In the genomic region with DNA sequence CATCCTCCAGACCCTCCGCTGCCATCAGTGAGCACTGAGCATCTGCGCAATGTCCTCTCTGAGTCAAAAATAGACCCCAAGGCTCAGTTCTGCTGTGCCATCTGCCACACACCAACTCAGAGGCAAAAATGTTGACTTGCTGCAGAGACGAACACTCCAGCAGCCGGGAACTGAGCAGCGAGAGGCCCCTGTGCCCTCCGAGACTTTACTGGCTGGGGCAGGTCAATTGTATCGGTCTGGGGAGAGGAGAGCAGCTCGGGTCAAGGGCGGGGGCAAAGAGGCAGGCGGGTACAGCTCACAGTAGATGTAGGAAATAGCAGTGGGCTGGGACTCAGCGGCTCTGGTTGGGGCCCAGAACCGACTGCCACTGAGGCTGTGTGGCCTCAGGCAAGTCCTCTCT, we compare ENCODE assay signal across 20 cellular contexts. TPM values are rescaled to one million over a fixed set of nuclear protein-coding genes. Genes with fewer than 3 reads are reported as not detected.
DNase-seq lines count a peak whose midpoint lies in the region; ATAC-seq, FAIRE-seq and TF ChIP-seq lines count a peak whose summit lies in the region.
"Had no signal": no experiment of that assay in that cellular context is flagged by ENCODE, and none has a peak within 500 bp of the region (broad histone marks: within the 10 kb centered on the region; RNA-seq: fewer than 3 reads in every experiment).

No MANE protein-coding gene starts in this region.

- peaks cover 3% of the 10 kb centered on the region for H3K27me3 Mint-ChIP-seq in brain
- H3K27me3 Mint-ChIP-seq in type B pancreatic cell = peaks cover 14% of the 10 kb centered on the region

- TF ChIP-seq CTCF in brain (conservative IDR thresholded peaks at IDR 0.05) (no peak), HepG2 (CRISPR knock-in tag; IDR thresholded peaks at IDR 0.05) (no peak), type B pancreatic cell (conservative IDR thresholded peaks at IDR 0.05) (no peak)

- H2AFZ ChIP-seq in HepG2 (ENCODE audit: low read length) = no peak overlapping the region

- no peak overlapping the region for H3K4me3 ChIP-seq in HepG2 (replicated peaks in 1 of 3; ENCODE audit: insufficient read depth in 1 of 3, low read depth in 2 of 3, low read length in 3 of 3)
- H3K4me3 ChIP-seq: HAP-1 had no signal

- no peak for FAIRE-seq in HepG2 (lab: Jason Lieb, UNC)
- FAIRE-seq in frontal cortex (lab: Jason Lieb, UNC) = no peak
- FAIRE-seq: GM19239 had no signal

- peaks cover 6% of the 10 kb centered on the region for H3K9me3 ChIP-seq in HepG2 (ENCODE audit: low read length)
- H3K9me3 ChIP-seq: HAP-1 had no signal

- no peak overlapping the region for H3K27ac ChIP-seq in HepG2 (ENCODE audit: extremely low read length, insufficient read depth, low read length)

- H3K9me3 Mint-ChIP-seq in brain (peaks cover 13 to 23% (median 20%) of the 10 kb centered on the region in 5 experiments), type B pancreatic cell (no peaks in the 10 kb centered on the region)

- H3K4me2 ChIP-seq in HepG2 (ENCODE audit: low read depth, low read length) = no peak overlapping the region

- BruUV-seq in HepG2 (replicated peaks; lab: Mats Ljungman, UMichigan) = no TSS peak

- H3K27ac Mint-ChIP-seq in brain = peak overlapping the region in 3 of 5 experiments; percentile 53 to 78 (median 62)
- H3K27ac Mint-ChIP-seq in type B pancreatic cell = no peak overlapping the region
- H3K27ac Mint-ChIP-seq: IgD-negative memory B cell had no signal

- H3K9ac ChIP-seq in HepG2 (ENCODE audit: insufficient read depth, low read depth, low read length) = no peak overlapping the region

- no peak for TF ChIP-seq RAD21 in HepG2 (CRISPR knock-in tag; IDR thresholded peaks at IDR 0.05)

- no peaks in the 10 kb centered on the region for H3K4me1 ChIP-seq in HepG2 (ENCODE audit: insufficient read depth, low read length)
- H3K4me1 ChIP-seq: HAP-1 had no signal

- TF ChIP-seq EP300 in HepG2 (IDR thresholded peaks at IDR 0.05; ENCODE audit: low read depth in 2 of 2, low read length in 2 of 2) (no peak), HepG2 (CRISPR knock-in tag; IDR thresholded peaks at IDR 0.05; ENCODE audit: borderline replicate concordance) (no peak)

- no peaks in the 10 kb centered on the region for H3K36me3 ChIP-seq in HepG2 (replicated peaks in 1 of 2; ENCODE audit: control insufficient read depth in 1 of 2, insufficient read depth in 2 of 2, low read length in 2 of 2)
- H3K36me3 ChIP-seq: HAP-1 had no signal

- in situ Hi-C loops in HepG2 (cut with HindIII; ENCODE audit: extremely low pct_ligation_motif_present, low pct_unique_long_range_greater_than_20kb) = no loop called here

- POLR2A ChIA-PET in HepG2 (lab: Yijun Ruan, JAX) = no interaction called here

- intact Hi-C loops in HepG2 (cut with micrococcal nuclease; ENCODE audit: unreplicated experiment) = no loop called here

- H3K79me2 ChIP-seq in HepG2 (ENCODE audit: insufficient read depth, low read length) = no peaks in the 10 kb centered on the region

- peaks cover 5% of the 10 kb centered on the region for H3K36me3 Mint-ChIP-seq in brain
- H3K36me3 Mint-ChIP-seq in type B pancreatic cell = no peaks in the 10 kb centered on the region
- H3K36me3 Mint-ChIP-seq: IgD-negative memory B cell had no signal

- 4% methylated on average over 7 of the region's 12 CpGs for WGBS in HepG2 (ENCODE audit: low lambda C conversion rate)

- no peak overlapping the region for H3K4me3 Mint-ChIP-seq in brain
- no peak overlapping the region for H3K4me3 Mint-ChIP-seq in type B pancreatic cell

- no peak for TF ChIP-seq POLR2A in HepG2 (IDR thresholded peaks at IDR 0.05; ENCODE audit: insufficient read depth in 1 of 2, low read depth in 2 of 2, low read length in 2 of 2)

- H3K4me1 Mint-ChIP-seq in brain = peaks cover 52% of the 10 kb centered on the region
- H3K4me1 Mint-ChIP-seq in type B pancreatic cell (ENCODE audit: unreplicated experiment) = no peaks in the 10 kb centered on the region

- no peaks in the 10 kb centered on the region for H4K20me1 ChIP-seq in HepG2 (ENCODE audit: insufficient read depth, low read length)

- peak; percentile 54 for DNase-seq in NCI-H1694 treated with DMSO at 0.1 percent for 48 hours (lab: John Stamatoyannopoulos, UW)
- DNase-seq in HepG2 (ENCODE audit: low spot score) = no peak
- DNase-seq in type B pancreatic cell (ENCODE audit: extremely low spot score, unreplicated experiment) = peak; percentile 45
- no peak for DNase-seq in frontal cortex (ENCODE audit: low spot score in 2 of 2)
- no peak for DNase-seq in stimulated activated naive CD8-positive, alpha-beta T cell treated with anti-CD3 and anti-CD28 coated beads, Interleukin-15, Interleukin-2, amounts not matched to agents 100 U/mL and 50 U/mL, for 24 hours
- DNase-seq: COR-L47, DMS153, Kasumi-1, MM.1S, NCI-H1092 treated with DMSO at 0.1 percent for 48 hours, NCI-H187, NCI-H748 treated with DMSO at 0.1 percent for 48 hours, OCI-M1, RPMI8226 had no signal

- CTCF ChIA-PET in HepG2 (lab: Yijun Ruan, JAX; ENCODE audit: low intra/inter-chr PET ratio, low total read pairs) = no interaction called here

- ATAC-seq in HepG2 (peak; percentile 54), GM21576 (IDR thresholded peaks at IDR 0.05; ENCODE audit: unreplicated experiment) (no peak)
- no peak for ATAC-seq in stimulated activated naive CD8-positive, alpha-beta T cell treated with anti-CD3 and anti-CD28 coated beads, Interleukin-15, Interleukin-2, amounts not matched to agents 100 U/mL and 50 U/mL, for 24 hours

- H3K27me3 ChIP-seq in HepG2 (ENCODE audit: control insufficient read depth in 1 of 2, insufficient read depth in 2 of 2, low read length in 2 of 2) = peaks cover 2 to 18% of the 10 kb centered on the region in 2 experiments; a peak in 3 of 5 replicates

TF ChIP-seq in HepG2, 621 proteins besides CTCF, POLR2A, EP300 and RAD21 (continues in another document):
- TF ChIP-seq ZBTB3 (CRISPR knock-in tag; IDR thresholded peaks at IDR 0.05; ENCODE audit: borderline replicate concordance, low read depth) (no peak), ZNF576 (CRISPR knock-in tag; IDR thresholded peaks at IDR 0.05) (no peak), RFX3 (CRISPR knock-in tag; IDR thresholded peaks at IDR 0.05) (no peak), TMF1 (CRISPR knock-in tag; IDR thresholded peaks at IDR 0.05; ENCODE audit: low read depth) (no peak), HMGXB4 (CRISPR knock-in tag; IDR thresholded peaks at IDR 0.05; ENCODE audit: borderline replicate concordance in 1 of 2, low read depth in 1 of 2) (no peak)
- TF ChIP-seq, protein P1, sequence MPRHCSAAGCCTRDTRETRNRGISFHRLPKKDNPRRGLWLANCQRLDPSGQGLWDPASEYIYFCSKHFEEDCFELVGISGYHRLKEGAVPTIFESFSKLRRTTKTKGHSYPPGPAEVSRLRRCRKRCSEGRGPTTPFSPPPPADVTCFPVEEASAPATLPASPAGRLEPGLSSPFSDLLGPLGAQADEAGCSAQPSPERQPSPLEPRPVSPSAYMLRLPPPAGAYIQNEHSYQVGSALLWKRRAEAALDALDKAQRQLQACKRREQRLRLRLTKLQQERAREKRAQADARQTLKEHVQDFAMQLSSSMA (CRISPR knock-in tag; IDR thresholded peaks at IDR 0.05) = no peak

RNA-seq across cellular contexts. Expression of gene ATP2B2, which starts 41.5 kb away (rescaled TPM):
- polyA plus RNA-seq in brain (ENCODE audit: insufficient read depth, low read depth, low replicate concordance) (13.9 TPM), HepG2 (2011; rRNA removed) (2.3 and 4.0 TPM in 2 replicates)
- total RNA-seq in HepG2 (2016; rRNA removed; fragmentation: Illumina TruSeq; extraction: Trizol) (1.1 and 1.5 TPM in 2 replicates), type B pancreatic cell (ENCODE audit: low replicate concordance) (0.31 and 0.76 TPM in 2 replicates), frontal cortex (62.8 TPM)
- 0.30 and 0.35 TPM in 2 replicates for total RNA-seq in HepG2 (2016; cell fraction: cytosol; rRNA removed; fragmentation: Illumina TruSeq; extraction: Trizol; ENCODE audit: low read depth)
- 0.62 and 1.7 TPM in 2 replicates for total RNA-seq in HepG2 (2016; cell fraction: insoluble cytoplasmic fraction; rRNA removed; fragmentation: Illumina TruSeq; extraction: Trizol)
- 1.3 and 1.6 TPM in 2 replicates for total RNA-seq in HepG2 (2016; cell fraction: membrane; rRNA removed; fragmentation: Illumina TruSeq; extraction: Trizol)
- 2.9 and 3.0 TPM in 2 replicates for total RNA-seq in HepG2 (2016; cell fraction: nucleus; rRNA removed; fragmentation: Illumina TruSeq; extraction: Trizol)
- 1.5 and 2.5 TPM in 2 replicates for polyA plus RNA-seq in HepG2 (2011; cell fraction: cytosol; rRNA removed)
- 8.9 and 11.7 TPM in 2 replicates for polyA plus RNA-seq in HepG2 (2011; cell fraction: nucleus; rRNA removed)
- 5.0 and 8.8 TPM in 2 replicates for polyA plus RNA-seq in HepG2 (2012)
- polyA plus RNA-seq in HepG2 (2016; cell fraction: cytosol; fragmentation: Illumina TruSeq; extraction: Trizol; ENCODE audit: low read depth) = 0.29 and 0.54 TPM in 2 replicates
- 0.86 and 1.1 TPM in 2 replicates for polyA plus RNA-seq in HepG2 (2016; cell fraction: insoluble cytoplasmic fraction; fragmentation: Illumina TruSeq; extraction: Trizol; ENCODE audit: low read depth)
- polyA plus RNA-seq in HepG2 (2016; cell fraction: membrane; fragmentation: Illumina TruSeq; extraction: Trizol; ENCODE audit: low read depth) = 0.66 and 0.84 TPM in 2 replicates
- 2.6 and 4.2 TPM in 2 replicates for polyA plus RNA-seq in HepG2 (2016; cell fraction: nucleus; fragmentation: Illumina TruSeq; extraction: Trizol; ENCODE audit: insufficient read depth, low read depth)
- polyA minus RNA-seq in HepG2 (2011; rRNA and poly(A)+ RNA removed; ENCODE audit: low replicate concordance) = 5.2 TPM in 1 of 2 replicates, not detected in the other
- polyA minus RNA-seq in HepG2 (2011; cell fraction: cytosol; rRNA and poly(A)+ RNA removed) = 1.8 and 4.1 TPM in 2 replicates
- polyA minus RNA-seq in HepG2 (2011; cell fraction: nucleus; rRNA and poly(A)+ RNA removed) = 9.0 and 11.7 TPM in 2 replicates
- total RNA-seq: HT-29 had no signal
- polyA plus RNA-seq: IgD-negative memory B cell had no signal

Comparison
In these comparisons a context has a peak if more than half of its experiments do, and no peak if none do; other contexts are left out.
1. DNase-seq: peak in NCI-H1694 treated with DMSO at 0.1 percent for 48 hours (single experiment) and type B pancreatic cell (single experiment); none in HepG2 (single experiment), frontal cortex (0 of 2) and stimulated activated naive CD8-positive, alpha-beta T cell treated with anti-CD3 and anti-CD28 coated beads, Interleukin-15, Interleukin-2, amounts not matched to agents 100 U/mL and 50 U/mL, for 24 hours (single experiment).
2. RNA of gene ATP2B2, which starts 41.5 kb away (total RNA-seq): 62.8 TPM in frontal cortex (single experiment); 0.30 to 3.0 TPM in HepG2 and 0.31 to 0.76 TPM in type B pancreatic cell; every median in the first group is over 10 times any median in the second.